ENCODE assay signal across 24 cellular contexts in genomic region chr1:230230273-230230672, GRCh38.
A peak's percentile ranks its signal among the peaks of the same experiment; 100 is the strongest.
DNase-seq lines count a peak whose midpoint lies in the region; ATAC-seq and TF ChIP-seq lines count a peak whose summit lies in the region.
"Had no signal": no experiment of that assay in that cellular context is flagged by ENCODE, and none has a peak within 500 bp of the region (broad histone marks: within the 10 kb centered on the region; RNA-seq: fewer than 3 reads in every experiment).

No MANE protein-coding gene starts in this region.

- WGBS in endodermal cell (ENCODE audit: insufficient coverage in 1 of 2, insufficient read length in 1 of 2), 2 experiments = 87 to 88% methylated on average over 7 of the region's 7 CpGs

- H3K27ac Mint-ChIP-seq in endodermal cell = no peak overlapping the region
- H3K27ac Mint-ChIP-seq: T-helper 1 cell treated with Interleukin-12 subunit alpha and Interleukin-12 subunit beta and Interleukin-4 antibody, amounts not matched to agents 30 μg/mL and 1 μg/mL, for 36 hours had no signal

- no peak overlapping the region for H3K4me3 Mint-ChIP-seq in endodermal cell
- H3K4me3 Mint-ChIP-seq: activated CD4-positive, alpha-beta memory T cell treated with anti-CD3 and anti-CD28 coated beads, Interleukin-2, amount 10 ng/mL, durations not matched to agents 7 days and 5 days; activated naive CD8-positive, alpha-beta T cell treated with anti-CD3 and anti-CD28 coated beads for 36 hours; H9; stimulated activated naive CD8-positive, alpha-beta T cell treated with anti-CD3 and anti-CD28 coated beads, Interleukin-15, amount 100 ng/mL, for 72 hours; T-helper 1 cell treated with Interleukin-12 subunit alpha and Interleukin-12 subunit beta and Interleukin-4 antibody, amounts not matched to agents 30 μg/mL and 1 μg/mL, for 36 hours had no signal

- no peak overlapping the region for H3K4me3 ChIP-seq in Loucy (ENCODE audit: low read length, poor library complexity, severe bottlenecking)
- H3K4me3 ChIP-seq in endodermal cell (ENCODE audit: low read length) = no peak overlapping the region
- no peak overlapping the region for H3K4me3 ChIP-seq in lower lobe of right lung
- H3K4me3 ChIP-seq in thoracic aorta = peak overlapping the region; percentile 0
- H3K4me3 ChIP-seq: tibial nerve had no signal

- peaks cover 29% of the 10 kb centered on the region for H3K4me1 ChIP-seq in Loucy (ENCODE audit: insufficient read depth, low read length, poor library complexity, severe bottlenecking)
- H3K4me1 ChIP-seq in endodermal cell (ENCODE audit: control insufficient read depth, insufficient read depth, low read length) = peaks cover 5% of the 10 kb centered on the region
- peaks cover 22% of the 10 kb centered on the region for H3K4me1 ChIP-seq in lower lobe of right lung
- H3K4me1 ChIP-seq in thoracic aorta (ENCODE audit: control insufficient read depth in 1 of 2, low read depth in 2 of 2) = peaks cover 33 to 57% of the 10 kb centered on the region in 2 donors

- H3K27me3 Mint-ChIP-seq in endodermal cell (ENCODE audit: insufficient read depth) = peaks cover 30% of the 10 kb centered on the region
- H3K27me3 Mint-ChIP-seq: activated CD4-positive, alpha-beta memory T cell treated with anti-CD3 and anti-CD28 coated beads, Interleukin-2, amount 10 ng/mL, durations not matched to agents 7 days and 5 days; activated naive CD8-positive, alpha-beta T cell treated with anti-CD3 and anti-CD28 coated beads for 36 hours; stimulated activated naive CD8-positive, alpha-beta T cell treated with anti-CD3 and anti-CD28 coated beads, Interleukin-15, amount 100 ng/mL, for 72 hours had no signal

- H3K27ac ChIP-seq in endodermal cell (ENCODE audit: low read depth, low read length) = no peak overlapping the region
- H3K27ac ChIP-seq in lower lobe of right lung = peak overlapping the region; percentile 80
- peak overlapping the region; percentile 80 to 91 for H3K27ac ChIP-seq in thoracic aorta
- H3K27ac ChIP-seq: KMS-11, neutrophil had no signal

- peaks cover 32% of the 10 kb centered on the region for H3K4me1 Mint-ChIP-seq in endodermal cell

- no peaks in the 10 kb centered on the region for H3K9me3 Mint-ChIP-seq in endodermal cell
- H3K9me3 Mint-ChIP-seq: activated CD4-positive, alpha-beta memory T cell treated with anti-CD3 and anti-CD28 coated beads, Interleukin-2, amount 10 ng/mL, durations not matched to agents 7 days and 5 days; activated naive CD8-positive, alpha-beta T cell treated with anti-CD3 and anti-CD28 coated beads for 36 hours; stimulated activated naive CD8-positive, alpha-beta T cell treated with anti-CD3 and anti-CD28 coated beads, Interleukin-15, amount 100 ng/mL, for 72 hours; T-helper 1 cell treated with Interleukin-12 subunit alpha and Interleukin-12 subunit beta and Interleukin-4 antibody, amounts not matched to agents 30 μg/mL and 1 μg/mL, for 36 hours had no signal

- H3K36me3 Mint-ChIP-seq in endodermal cell (ENCODE audit: low read depth) = no peaks in the 10 kb centered on the region

- no peak overlapping the region for H2AFZ ChIP-seq in Loucy (ENCODE audit: low read length)

- no peaks in the 10 kb centered on the region for H3F3A ChIP-seq in Loucy (ENCODE audit: low read depth)

- H3K27me3 ChIP-seq in Loucy (ENCODE audit: insufficient read depth, low read length, poor library complexity, severe bottlenecking) (no peaks in the 10 kb centered on the region), endodermal cell (ENCODE audit: control insufficient read depth, insufficient read depth, low read length, poor library complexity, severe bottlenecking) (no peaks in the 10 kb centered on the region), lower lobe of right lung (ENCODE audit: low read depth) (no peaks in the 10 kb centered on the region), thoracic aorta (replicated peaks; ENCODE audit: insufficient read depth) (no peaks in the 10 kb centered on the region)
- H3K27me3 ChIP-seq: neutrophil, tibial nerve had no signal

- no peak for ATAC-seq in lower lobe of right lung
- ATAC-seq in thoracic aorta (ENCODE audit: insufficient number of reproducible peaks, low FRiP score, low read depth) = peak; percentile 9
- ATAC-seq in stimulated activated naive CD8-positive, alpha-beta T cell treated with anti-CD3 and anti-CD28 coated beads, Interleukin-15, Interleukin-2, amounts not matched to agents 100 U/mL and 50 U/mL, for 24 hours = no peak
- no peak for ATAC-seq in GM18511 (IDR thresholded peaks at IDR 0.05; ENCODE audit: unreplicated experiment)
- ATAC-seq: stimulated activated naive CD8-positive, alpha-beta T cell treated with anti-CD3 and anti-CD28 coated beads, Interleukin-15, amount 100 ng/mL, for 72 hours had no signal

- H3K9me3 ChIP-seq in Loucy (ENCODE audit: insufficient read depth, low read depth, low read length) (no peaks in the 10 kb centered on the region), endodermal cell (ENCODE audit: control insufficient read depth, low read length) (no peaks in the 10 kb centered on the region), lower lobe of right lung (no peaks in the 10 kb centered on the region), thoracic aorta (no peaks in the 10 kb centered on the region)
- H3K9me3 ChIP-seq: neutrophil, SK-N-SH, tibial nerve had no signal

- H3K36me3 ChIP-seq in Loucy (ENCODE audit: insufficient read depth, low read length) (peaks cover 86% of the 10 kb centered on the region; the same call in 1 of the 2 replicates), endodermal cell (ENCODE audit: control insufficient read depth, insufficient read depth, low read length) (no peaks in the 10 kb centered on the region), lower lobe of right lung (no peaks in the 10 kb centered on the region), thoracic aorta (no peaks in the 10 kb centered on the region)
- H3K36me3 ChIP-seq: tibial nerve had no signal

- no peaks in the 10 kb centered on the region for H3K9me2 ChIP-seq in Loucy (replicated peaks; ENCODE audit: low read depth, low read length)
- H3K9me2 ChIP-seq: SK-N-SH had no signal

- TF ChIP-seq CTCF in Loucy (conservative IDR thresholded peaks at IDR 0.05; ENCODE audit: low read length) (no peak), endodermal cell (conservative IDR thresholded peaks at IDR 0.05) (no peak), lower lobe of right lung (IDR thresholded peaks at IDR 0.05) (no peak), thoracic aorta (IDR thresholded peaks at IDR 0.05) (no peak)

- peak overlapping the region; percentile 7 for H3K4me2 ChIP-seq in Loucy (ENCODE audit: low read depth, low read length, poor library complexity, severe bottlenecking)
- H3K4me2 ChIP-seq: KMS-11, SK-N-SH had no signal

- DNase-seq in endodermal cell = peak; percentile 53
- DNase-seq in lower lobe of right lung = no peak
- no peak for DNase-seq in thoracic aorta (ENCODE audit: low spot score)
- DNase-seq in stimulated activated naive CD8-positive, alpha-beta T cell treated with anti-CD3 and anti-CD28 coated beads, Interleukin-15, Interleukin-2, amounts not matched to agents 100 U/mL and 50 U/mL, for 24 hours = no peak
- no peak for DNase-seq in SHP77 (lab: John Stamatoyannopoulos, UW)
- DNase-seq: activated CD4-positive, alpha-beta memory T cell treated with anti-CD3 and anti-CD28 coated beads, Interleukin-2, amount 10 ng/mL, durations not matched to agents 7 days and 5 days; activated CD4-positive, CD25-positive, alpha-beta regulatory T cell treated with anti-CD3 and anti-CD28 coated beads, Interleukin-2, amount 50 U/mL, for 72 hours; activated naive CD8-positive, alpha-beta T cell treated with anti-CD3 and anti-CD28 coated beads for 36 hours; DND-41; H9; mesendoderm; NCI-H1436 treated with DMSO at 0.1 percent for 48 hours; NCI-H446; NCI-H82; RPMI8226; SK-N-SH; small intestine; stimulated activated naive CD8-positive, alpha-beta T cell treated with anti-CD3 and anti-CD28 coated beads, Interleukin-15, amount 100 ng/mL, for 72 hours had no signal

- H3K9ac ChIP-seq in Loucy (ENCODE audit: low read depth, low read length, poor library complexity, severe bottlenecking) (no peak overlapping the region), endodermal cell (ENCODE audit: extremely low read depth, low read length, poor library complexity, severe bottlenecking) (no peak overlapping the region)
- H3K9ac ChIP-seq: KMS-11, SK-N-SH had no signal

- H4K20me1 ChIP-seq in Loucy (ENCODE audit: insufficient read depth, low read length, poor library complexity, severe bottlenecking) = peaks cover 5% of the 10 kb centered on the region

- intact Hi-C loops in lower lobe of right lung (cut with DNase I) = no loop called here

- peaks cover 91% of the 10 kb centered on the region for H3K79me2 ChIP-seq in Loucy (ENCODE audit: insufficient read depth, low read length)
